Comparison of ENCODE assay signal across 28 cellular contexts in the genomic region with DNA sequence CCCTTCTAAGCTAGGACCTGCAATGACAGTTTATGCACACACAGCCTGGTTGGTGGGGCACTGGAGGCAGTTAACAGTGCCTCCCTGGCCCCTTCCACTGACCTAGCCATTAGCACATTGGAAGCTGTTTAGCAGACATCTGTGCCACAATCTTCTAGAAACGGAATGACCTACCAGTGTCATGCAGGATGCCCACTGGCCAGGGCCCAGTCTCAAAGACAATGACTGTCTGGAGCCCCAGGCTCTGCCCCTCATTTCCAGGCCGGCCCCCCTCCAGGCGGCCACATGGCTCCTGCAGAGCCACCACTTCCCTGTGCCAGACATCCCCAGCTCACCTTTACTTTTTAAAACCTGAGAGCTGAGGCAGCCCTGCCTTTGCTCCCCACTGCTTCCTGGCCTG.
"Had no signal": no experiment of that assay in that cellular context is flagged by ENCODE, and none has a peak within 500 bp of the region (broad histone marks: within the 10 kb centered on the region; RNA-seq: fewer than 3 reads in every experiment).

No MANE protein-coding gene starts in this region.

- H3K9me3 Mint-ChIP-seq: activated B cell treated with CpG ODN at 0.5 μM for 24 hours; activated CD8-positive, alpha-beta T cell treated with anti-CD3 and anti-CD28 coated beads for 36 hours; activated T-cell treated with anti-CD3 and anti-CD28 coated beads, Interleukin-2, amount 50 U/mL, for 4 hours; activated T-helper 17 cell treated with anti-CD3 and anti-CD28 coated beads, Interleukin-2, amount 50 U/mL, for 72 hours; central memory CD8-positive, alpha-beta T cell; dendritic cell treated with granulocyte-macrophage colony-stimulating factor and Interleukin-4, amounts not matched to agents 40 ng/mL and 50 ng/mL, for 4 days; effector memory CD8-positive, alpha-beta T cell; T-helper 1 cell treated with Interleukin-12 subunit alpha and Interleukin-12 subunit beta and Interleukin-4 antibody, amounts not matched to agents 30 μg/mL and 1 μg/mL, for 36 hours had no signal

- ATAC-seq: activated CD4-positive, CD25-positive, alpha-beta regulatory T cell treated with anti-CD3 and anti-CD28 coated beads, Interleukin-2, amount 50 U/mL, for 24 hours; activated CD8-positive, alpha-beta T cell treated with anti-CD3 and anti-CD28 coated beads for 36 hours; activated T-cell treated with anti-CD3 and anti-CD28 coated beads, Interleukin-2, amount 50 U/mL, for 4 hours; activated T-helper 17 cell treated with anti-CD3 and anti-CD28 coated beads, Interleukin-2, amount 50 U/mL, for 72 hours; effector memory CD8-positive, alpha-beta T cell; foreskin keratinocyte; gastrocnemius medialis; heart left ventricle had no signal

- H3K27me3 Mint-ChIP-seq: activated B cell treated with CpG ODN at 0.5 μM for 24 hours; activated CD8-positive, alpha-beta T cell treated with anti-CD3 and anti-CD28 coated beads for 36 hours; activated naive CD8-positive, alpha-beta T cell; activated T-helper 17 cell treated with anti-CD3 and anti-CD28 coated beads, Interleukin-2, amount 50 U/mL, for 72 hours; central memory CD8-positive, alpha-beta T cell; dendritic cell treated with granulocyte-macrophage colony-stimulating factor and Interleukin-4, amounts not matched to agents 40 ng/mL and 50 ng/mL, for 4 days; effector memory CD8-positive, alpha-beta T cell had no signal

- DNase-seq: activated B cell treated with CpG ODN at 0.5 μM for 24 hours; activated CD4-positive, alpha-beta T cell treated with anti-CD3 and anti-CD28 coated beads for 48 hours; activated CD4-positive, alpha-beta T cell treated with anti-CD3 and anti-CD28 coated beads, Interleukin-2, amount 50 U/mL, for 1 hour; activated CD4-positive, alpha-beta T cell treated with anti-CD3 and anti-CD28 coated beads, Interleukin-2, amount 50 U/mL, for 48 hours; activated CD8-positive, alpha-beta memory T cell treated with anti-CD3 and anti-CD28 coated beads for 24 hours; activated CD8-positive, alpha-beta T cell treated with anti-CD3 and anti-CD28 coated beads for 36 hours; activated effector memory CD4-positive, alpha-beta T cell treated with Interleukin-2 at 50 U/mL for 16 hours; activated gamma-delta T cell treated with Interleukin-2 at 50 U/mL for 16 hours; activated naive CD4-positive, alpha-beta T cell treated with anti-CD3 and anti-CD28 coated beads, Interleukin-2, amount 50 U/mL, for 16 hours; activated naive CD4-positive, alpha-beta T cell treated with Interleukin-2 at 50 U/mL for 16 hours; activated T-cell treated with anti-CD3 and anti-CD28 coated beads, Interleukin-2, amount 50 U/mL, for 4 hours; amniotic stem cell; anterior cingulate cortex; brain microvascular endothelial cell; dorsolateral prefrontal cortex; effector memory CD8-positive, alpha-beta T cell; foreskin keratinocyte; gastrocnemius medialis; glutamatergic neuron; heart left ventricle; T1000; WERI-Rb-1 had no signal

- H3K4me1 Mint-ChIP-seq: activated B cell treated with CpG ODN at 0.5 μM for 24 hours; activated T-helper 17 cell treated with anti-CD3 and anti-CD28 coated beads, Interleukin-2, amount 50 U/mL, for 72 hours; central memory CD8-positive, alpha-beta T cell had no signal

- H3K36me3 Mint-ChIP-seq: activated naive CD8-positive, alpha-beta T cell had no signal

- H3K27ac Mint-ChIP-seq: activated B cell treated with CpG ODN at 0.5 μM for 24 hours; activated CD8-positive, alpha-beta T cell treated with anti-CD3 and anti-CD28 coated beads for 36 hours; activated naive CD8-positive, alpha-beta T cell; activated T-helper 17 cell treated with anti-CD3 and anti-CD28 coated beads, Interleukin-2, amount 50 U/mL, for 72 hours; dendritic cell treated with granulocyte-macrophage colony-stimulating factor and Interleukin-4, amounts not matched to agents 40 ng/mL and 50 ng/mL, for 4 days; effector memory CD8-positive, alpha-beta T cell; T-helper 1 cell treated with Interleukin-12 subunit alpha and Interleukin-12 subunit beta and Interleukin-4 antibody, amounts not matched to agents 30 μg/mL and 1 μg/mL, for 36 hours had no signal

- H3K4me3 Mint-ChIP-seq: activated B cell treated with CpG ODN at 0.5 μM for 24 hours; activated CD8-positive, alpha-beta T cell treated with anti-CD3 and anti-CD28 coated beads for 36 hours; activated naive CD8-positive, alpha-beta T cell; activated T-cell treated with anti-CD3 and anti-CD28 coated beads, Interleukin-2, amount 50 U/mL, for 4 hours; activated T-helper 17 cell treated with anti-CD3 and anti-CD28 coated beads, Interleukin-2, amount 50 U/mL, for 72 hours; central memory CD8-positive, alpha-beta T cell; dendritic cell treated with granulocyte-macrophage colony-stimulating factor and Interleukin-4, amounts not matched to agents 40 ng/mL and 50 ng/mL, for 4 days; effector memory CD8-positive, alpha-beta T cell; T-helper 1 cell treated with Interleukin-12 subunit alpha and Interleukin-12 subunit beta and Interleukin-4 antibody, amounts not matched to agents 30 μg/mL and 1 μg/mL, for 36 hours had no signal
